26 cellular contexts compared by ENCODE assay signal in the genomic region with DNA sequence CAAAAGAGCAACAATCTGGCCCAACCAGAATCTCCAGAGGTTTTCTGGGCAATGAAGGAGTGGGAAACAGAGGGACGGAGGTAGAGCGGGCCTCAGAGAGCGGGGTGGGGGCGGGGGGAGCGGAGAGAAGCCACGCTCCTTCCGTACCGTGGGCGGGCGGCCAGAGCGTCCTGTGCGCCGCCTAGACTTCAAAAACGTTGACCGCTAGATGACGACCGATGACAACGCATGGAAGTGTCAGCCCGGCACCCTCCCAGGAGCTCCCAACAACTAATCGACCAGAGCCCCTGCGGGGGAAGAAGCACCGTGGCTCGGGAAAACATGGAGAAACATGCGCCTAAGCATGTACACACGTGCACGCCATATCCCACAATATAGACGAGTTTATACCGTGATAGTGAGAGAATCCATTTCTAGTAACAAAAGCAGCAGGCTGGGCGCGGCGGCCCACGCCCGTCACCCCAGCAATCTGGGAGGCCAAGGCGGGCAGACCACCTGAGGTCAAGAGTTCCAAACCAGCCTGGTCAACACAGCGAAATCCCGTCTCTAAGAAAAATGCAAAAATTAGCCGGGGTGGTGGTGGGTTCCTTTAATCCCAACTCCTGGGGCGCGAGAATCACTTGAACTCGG.
"Had no signal": no experiment of that assay in that cellular context is flagged by ENCODE, and none has a peak within 500 bp of the region (broad histone marks: within the 10 kb centered on the region; RNA-seq: fewer than 3 reads in every experiment).

No MANE protein-coding gene starts in this region.

- H3K27ac Mint-ChIP-seq: dendritic cell treated with granulocyte-macrophage colony-stimulating factor and Interleukin-4, amounts not matched to agents 40 ng/mL and 50 ng/mL, for 4 days; effector memory CD8-positive, alpha-beta T cell; endodermal cell; mesothelial cell of epicardium had no signal

- FAIRE-seq: colon, endometrium, islet of Langerhans, keratinocyte had no signal

- H3K4me3 ChIP-seq: esophagus squamous epithelium, gastrocnemius medialis, heart right ventricle, left lung, lower lobe of right lung, mucosa of descending colon had no signal

- H3K4me1 Mint-ChIP-seq: mesothelial cell of epicardium had no signal

- H3K9me3 ChIP-seq: gastrocnemius medialis had no signal

- H3K27me3 Mint-ChIP-seq: dendritic cell treated with granulocyte-macrophage colony-stimulating factor and Interleukin-4, amounts not matched to agents 40 ng/mL and 50 ng/mL, for 4 days; effector memory CD8-positive, alpha-beta T cell had no signal

- H3K27ac ChIP-seq: epithelial cell of prostate, esophagus squamous epithelium, gastrocnemius medialis, heart right ventricle, left lung, lower lobe of right lung had no signal

- ATAC-seq: effector memory CD8-positive, alpha-beta T cell; esophagus mucosa; gastrocnemius medialis; heart right ventricle; left cardiac atrium; left lung; left ventricle myocardium superior; lower lobe of right lung; mucosa of descending colon had no signal

- H3K4me3 Mint-ChIP-seq: dendritic cell treated with granulocyte-macrophage colony-stimulating factor and Interleukin-4, amounts not matched to agents 40 ng/mL and 50 ng/mL, for 4 days; effector memory CD8-positive, alpha-beta T cell; endodermal cell; mesothelial cell of epicardium had no signal

- H3K4me1 ChIP-seq: esophagus squamous epithelium, gastrocnemius medialis, heart right ventricle, left lung, lower lobe of right lung had no signal

- DNase-seq: cortex of kidney; effector CD8-positive, alpha-beta T cell; effector memory CD8-positive, alpha-beta T cell; endodermal cell; erythroblast; esophagus squamous epithelium; foreskin fibroblast; foreskin melanocyte; gastrocnemius medialis; glutamatergic neuron; heart right ventricle; hippocampal formation; left cardiac atrium; left ventricle myocardium superior; lower lobe of right lung; mesenchymal stem cell; mucosa of descending colon had no signal

- H3K36me3 ChIP-seq: gastrocnemius medialis, heart right ventricle, left lung, lower lobe of right lung had no signal

- H3K27me3 ChIP-seq: esophagus squamous epithelium, gastrocnemius medialis, heart right ventricle, left lung had no signal
